8 cellular contexts compared by ENCODE assay signal in the genomic region with DNA sequence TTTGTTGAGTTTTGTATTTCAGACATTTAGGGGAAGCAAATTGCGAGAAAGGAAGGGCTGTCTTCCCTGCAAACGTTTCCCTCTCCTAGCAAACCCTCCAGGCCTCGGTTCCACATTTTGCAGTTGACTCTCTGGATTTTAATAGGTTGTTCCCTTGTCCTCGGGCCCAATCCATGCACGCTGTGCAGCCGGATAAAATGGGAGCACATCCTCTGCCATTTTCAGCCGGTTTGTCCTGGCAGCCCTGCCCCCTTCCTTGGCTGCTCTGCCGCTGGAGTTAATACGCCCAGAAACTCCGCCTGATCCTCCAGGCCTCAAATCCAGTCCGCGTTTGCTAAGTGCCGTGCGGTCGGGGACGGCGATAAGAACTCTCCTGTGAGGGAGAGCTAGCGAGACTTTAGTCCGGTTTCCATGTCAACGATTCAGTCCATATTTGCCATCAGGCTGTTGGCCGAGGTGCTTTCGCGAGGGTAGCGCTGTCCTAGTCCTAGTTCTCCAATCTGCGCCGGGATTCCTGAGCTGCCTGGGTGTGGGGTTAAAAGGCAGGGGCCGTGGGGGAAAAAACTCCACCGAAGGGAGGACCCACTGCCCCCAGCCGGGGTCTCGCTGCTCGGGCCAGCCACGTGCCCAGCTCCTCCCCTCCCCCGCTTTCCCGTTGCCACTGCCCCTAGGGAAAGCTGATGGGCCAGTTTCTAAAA. TPM values are rescaled to one million over a fixed set of nuclear protein-coding genes. Genes with fewer than 3 reads are reported as not detected.
A peak's percentile ranks its signal among the peaks of the same experiment; 100 is the strongest.
DNase-seq lines count a peak whose midpoint lies in the region; ATAC-seq and TF ChIP-seq lines count a peak whose summit lies in the region.

No MANE protein-coding gene starts in this region.

- peak overlapping the region; percentile 74 for H3K9ac ChIP-seq in IMR-90 (ENCODE audit: low read depth, low read length)

- H3K14ac ChIP-seq in IMR-90 (replicated peaks; ENCODE audit: low read depth, low read length), result peak overlapping the region; percentile 98

- peak overlapping the region; percentile 94 for H3K27ac ChIP-seq in AG04450 (ENCODE audit: low read depth, low read length)
- peak overlapping the region; percentile 82 for H3K27ac ChIP-seq in IMR-90 (ENCODE audit: insufficient read depth, low read length)

- H4K8ac ChIP-seq in IMR-90 (ENCODE audit: low read depth in 2 of 2, low read length in 2 of 2), result peak overlapping the region; percentile 22 to 93

- peak overlapping the region; percentile 87 for H3K4ac ChIP-seq in IMR-90 (ENCODE audit: low read depth, low read length)

- H2BK5ac ChIP-seq in IMR-90 (ENCODE audit: low read depth, low read length, poor library complexity, severe bottlenecking), result peak overlapping the region; percentile 86

- peak overlapping the region; percentile 80 for H4K91ac ChIP-seq in IMR-90 (ENCODE audit: insufficient read depth, low read depth, low read length)

- CTCF ChIA-PET in AG04450 (lab: Charles Lee), result interaction anchor here (0.7 to 4.4 kb wide), 4 partner anchors 91 to 107 kb away, joined by 3 to 48 read pairs (median 6); a partner anchor contains a TSS
- CTCF ChIA-PET in IMR-90 (lab: Yijun Ruan, JAX), result interaction anchor here (0.5 to 1.5 kb wide), 6 partner anchors 16 to 96 kb away, joined by 3 to 6 read pairs (median 4); no protein-coding TSS in a partner anchor

- no TSS peak for BruUV-seq in IMR-90 (replicated peaks; lab: Mats Ljungman, UMichigan)

- H3K9me3 ChIP-seq in AG04450 (ENCODE audit: control insufficient read depth, insufficient read depth, low read length) (no peaks in the 10 kb centered on the region; the same call in 1 of the 2 replicates), IMR-90 (ENCODE audit: control insufficient read depth, insufficient read depth, low read length) (no peaks in the 10 kb centered on the region)

- peak overlapping the region; percentile 68 for H3K4me2 ChIP-seq in IMR-90 (ENCODE audit: low read depth, low read length)

- peak; percentile 32 for TF ChIP-seq RAD21 in IMR-90 (IDR thresholded peaks at IDR 0.05; ENCODE audit: low read length)

- peaks cover 10% of the 10 kb centered on the region for H3K4me1 ChIP-seq in IMR-90 (ENCODE audit: control insufficient read depth, insufficient read depth, low read length)

- 0 out of 2 replicates have a peak overlapping the region, but pooled peaks have one; percentile 6 for H2BK20ac ChIP-seq in IMR-90 (ENCODE audit: low read depth, low read length)

- TF ChIP-seq POLR2A in GM19099 (IDR thresholded peaks at IDR 0.05; ENCODE audit: extremely low read depth, insufficient read length, low read depth) (peak; percentile 65), IMR-90 (IDR thresholded peaks at IDR 0.05; ENCODE audit: low read depth, low read length) (peak; percentile 58)

- POLR2A ChIA-PET in AG04450 (lab: Yijun Ruan, JAX), result interaction anchor here (0.5 to 3.1 kb wide), 16 partner anchors 8 to 172 kb away, joined by 3 to 17 read pairs (median 4); a partner anchor contains a TSS
- POLR2A ChIA-PET in IMR-90 (lab: Charles Lee; ENCODE audit: unreplicated experiment), result interaction anchor here (1.3 to 3.7 kb wide), 2 partner anchors 11 to 96 kb away, joined by 3 to 13 read pairs; a partner anchor contains a TSS

- H2BK120ac ChIP-seq in IMR-90 (ENCODE audit: low read depth, low read length), result peak overlapping the region; percentile 65

- DNase-seq in AG04450 (ENCODE audit: low read depth, low spot score), result peak; percentile 96
- peak; percentile 99 for DNase-seq in IMR-90
- DNase-seq in OCI-M1 (lab: John Stamatoyannopoulos, UW), result peak; percentile 99
- peak; percentile 81 for DNase-seq in activated T-cell treated with anti-CD3 and anti-CD28 coated beads for 4 hours
- peak; percentile 99 for DNase-seq in epithelial cell of esophagus (ENCODE audit: low read depth)
- DNase-seq in midbrain (lab: John Stamatoyannopoulos, UW), result peak; percentile 95
- DNase-seq in stimulated activated CD8-positive, alpha-beta memory T cell treated with anti-CD3 and anti-CD28 coated beads, Interleukin-15, amount 100 ng/mL, for 4 hours (ENCODE audit: low read depth in 2 of 2), result peak; percentile 68 to 78

- H3K9me1 ChIP-seq in IMR-90 (ENCODE audit: insufficient read depth, low read length), result no peaks in the 10 kb centered on the region

- peak overlapping the region; percentile 85 for H3K56ac ChIP-seq in IMR-90 (ENCODE audit: extremely low read depth, insufficient read depth, low read length)

- peaks cover 7 to 16% of the 10 kb centered on the region in 2 experiments; a peak in 3 of 4 replicates for H3K79me1 ChIP-seq in IMR-90 (ENCODE audit: low read depth in 1 of 2, low read length in 2 of 2)

- H4K20me1 ChIP-seq in IMR-90 (ENCODE audit: insufficient read depth, low read length), result peaks cover 5% of the 10 kb centered on the region

- H3K27me3 ChIP-seq in AG04450 (ENCODE audit: control insufficient read depth, insufficient read depth, low read length) (no peaks in the 10 kb centered on the region), IMR-90 (ENCODE audit: control insufficient read depth, insufficient read depth, low read length) (no peaks in the 10 kb centered on the region)

- peak overlapping the region; percentile 98 for H3K23ac ChIP-seq in IMR-90 (ENCODE audit: low read depth, low read length)

- intact Hi-C loops in IMR-90 (cut with micrococcal nuclease), result loop anchor here (1.0 to 10.0 kb wide), 2 partner anchors 96 to 172 kb away; a partner anchor contains a TSS

- H3K4me3 ChIP-seq in AG04450 (ENCODE audit: low read depth, low read length), result peak overlapping the region; percentile 71
- H3K4me3 ChIP-seq in IMR-90 (ENCODE audit: insufficient read depth, low read depth, low read length), result peak overlapping the region; percentile 47
- peak overlapping the region; percentile 73 for H3K4me3 ChIP-seq in epithelial cell of esophagus (ENCODE audit: low read length)

- in situ Hi-C loops in IMR-90 (cut with MboI; ENCODE audit: low sequenced_read_pairs), result loop anchor here (5.0 kb wide), 1 partner anchor 94 kb away; a partner anchor contains a TSS

- peak overlapping the region; percentile 46; the same call in 1 of the 3 replicates for H2BK15ac ChIP-seq in IMR-90 (ENCODE audit: low read depth, low read length)

- peak; percentile 48 for ATAC-seq in IMR-90 (ENCODE audit: low read depth)

- dilution Hi-C loops in IMR-90 (cut with HindIII; ENCODE audit: low sequenced_read_pairs, unreplicated experiment), result no loop called here

- no peaks in the 10 kb centered on the region for H3K36me3 ChIP-seq in IMR-90 (ENCODE audit: control insufficient read depth, insufficient read depth, low read length)

- peak overlapping the region; percentile 86 for H2AFZ ChIP-seq in IMR-90 (replicated peaks; ENCODE audit: low read length, poor library complexity)

- H3K18ac ChIP-seq in IMR-90 (ENCODE audit: low read depth, low read length), result peak overlapping the region; percentile 28

- peak overlapping the region; percentile 17; the same call in 1 of the 2 replicates for H4K5ac ChIP-seq in IMR-90 (ENCODE audit: low read depth, low read length)

- TF ChIP-seq CTCF in AG04450 (IDR thresholded peaks at IDR 0.05; ENCODE audit: low read depth, low read length) (no peak), IMR-90 (conservative IDR thresholded peaks at IDR 0.05; ENCODE audit: low read depth, low read length) (peak; percentile 12; the same call in 1 of the 2 replicates), epithelial cell of esophagus (IDR thresholded peaks at IDR 0.05; ENCODE audit: insufficient read depth, low read depth, low read length, missing control alignments) (peak; percentile 0)

- peak overlapping the region; percentile 31 for H2AK5ac ChIP-seq in IMR-90 (ENCODE audit: low read depth, low read length)

- H2AK9ac ChIP-seq in IMR-90 (replicated peaks; ENCODE audit: low read depth, low read length, poor library complexity), result peak overlapping the region; percentile 93

- WGBS in IMR-90 (ENCODE audit: extremely low coverage in 2 of 2, insufficient read length in 1 of 2), 2 experiments, result 0% methylated on average over 7 of the region's 34 CpGs; no CpG with 5 or more reads in 1 of the 2 experiments

TF ChIP-seq in IMR-90, 13 proteins besides CTCF, POLR2A, EP300 and RAD21:
- TF ChIP-seq FOS (IDR thresholded peaks at IDR 0.05; ENCODE audit: low read depth, low read length), result no peak
- TF ChIP-seq, protein P1, sequence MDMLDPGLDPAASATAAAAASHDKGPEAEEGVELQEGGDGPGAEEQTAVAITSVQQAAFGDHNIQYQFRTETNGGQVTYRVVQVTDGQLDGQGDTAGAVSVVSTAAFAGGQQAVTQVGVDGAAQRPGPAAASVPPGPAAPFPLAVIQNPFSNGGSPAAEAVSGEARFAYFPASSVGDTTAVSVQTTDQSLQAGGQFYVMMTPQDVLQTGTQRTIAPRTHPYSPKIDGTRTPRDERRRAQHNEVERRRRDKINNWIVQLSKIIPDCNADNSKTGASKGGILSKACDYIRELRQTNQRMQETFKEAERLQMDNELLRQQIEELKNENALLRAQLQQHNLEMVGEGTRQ (IDR thresholded peaks at IDR 0.05; ENCODE audit: low read depth, low read length), result no peak; the same call in 1 of the 2 replicates
- TF ChIP-seq MAZ (IDR thresholded peaks at IDR 0.05; ENCODE audit: borderline replicate concordance, low read depth, low read length), result peak; percentile 77; the same call in 1 of the 2 replicates
- TF ChIP-seq CHD1 (IDR thresholded peaks at IDR 0.05; ENCODE audit: low read depth, low read length), result peak; percentile 66; the same call in 1 of the 2 replicates
- peak; percentile 20; the same call in 1 of the 2 replicates for TF ChIP-seq MXI1 (IDR thresholded peaks at IDR 0.05; ENCODE audit: borderline replicate concordance, low read depth, low read length)

RNA-seq across cellular contexts. Expression of a gene that starts 2.9 kb away (rescaled TPM):
- polyA plus RNA-seq in AG04450 (2011; rRNA removed) (16.4 and 23.8 TPM in 2 replicates), IMR-90 (2012; rRNA removed) (39.4 and 40.7 TPM in 2 replicates)
- 42.4 and 50.5 TPM in 2 replicates for polyA minus RNA-seq in AG04450 (2011; rRNA and poly(A)+ RNA removed)
- 14.0 and 16.7 TPM in 2 replicates for total RNA-seq in IMR-90 (2012; rRNA removed)
- polyA plus RNA-seq in IMR-90 (2012; cell fraction: cytosol; rRNA removed), result 21.1 and 38.8 TPM in 2 replicates
- polyA plus RNA-seq in IMR-90 (2012; cell fraction: nucleus; rRNA removed; ENCODE audit: low replicate concordance), result 89.6 and 144 TPM in 2 replicates

Comparison
In these comparisons a context has a peak if more than half of its experiments do, and no peak if none do; other contexts are left out.
1. Peak in every context shown above with its lines: DNase-seq, ATAC-seq, H3K4me3 ChIP-seq and H3K27ac ChIP-seq.